ENCODE assay signal across 8 cellular contexts in genomic region chr9:33139421-33140228, GRCh38. TPM values are rescaled to one million over a fixed set of nuclear protein-coding genes. Genes with fewer than 3 reads are reported as not detected.
DNase-seq lines count a peak whose midpoint lies in the region; ATAC-seq and TF ChIP-seq lines count a peak whose summit lies in the region.

No MANE protein-coding gene starts in this region.

- H3K36me3 ChIP-seq in ovary = no peaks in the 10 kb centered on the region

- TF ChIP-seq POLR2A in ovary (IDR thresholded peaks at IDR 0.05) = peak; percentile 6

- no peak overlapping the region for H3K4me3 ChIP-seq in ovary

- WGBS in ovary, 3 donors = 10 to 14% (median 11%) methylated on average over 18 of the region's 18 CpGs

- no peaks in the 10 kb centered on the region for H3K9me3 ChIP-seq in ovary

- no peak for ATAC-seq in HG03520 (IDR thresholded peaks at IDR 0.05; ENCODE audit: unreplicated experiment)

- intact Hi-C loops in ovary (cut with DNase I) = no loop called here

- no peaks in the 10 kb centered on the region for H3K27me3 ChIP-seq in ovary

- DNase-seq in ELF-1 (ENCODE audit: low read depth, low spot score) (peak; percentile 78), fibroblast of the conjunctiva (ENCODE audit: low read depth) (peak; percentile 94), ovary (peak; percentile 87 to 92 (median 90)), inferior parietal cortex (ENCODE audit: extremely low spot score) (no peak), NCI-H1105 treated with DMSO at 0.1 percent for 48 hours (lab: John Stamatoyannopoulos, UW) (no peak), NAMALWA (ENCODE audit: low spot score) (no peak)

- H3K27ac ChIP-seq in ovary = peak overlapping the region; percentile 16 to 84

- no peak for TF ChIP-seq CTCF in ovary (IDR thresholded peaks at IDR 0.05)

- peaks cover 47% of the 10 kb centered on the region for H3K4me1 ChIP-seq in ovary (ENCODE audit: insufficient read depth)

- TF ChIP-seq EP300 in ovary (IDR thresholded peaks at IDR 0.05) = no peak

TF ChIP-seq in PFSK-1, 5 proteins besides CTCF, POLR2A, EP300 and RAD21:
- TF ChIP-seq FOXP2 (optimal IDR thresholded peaks at IDR 0.05; ENCODE audit: borderline replicate concordance, extremely low read depth, extremely low read length, insufficient read depth) = peak; percentile 81
- TF ChIP-seq POLR2AphosphoS5 (IDR thresholded peaks at IDR 0.05; ENCODE audit: low read depth, low read length) = no peak

RNA-seq across cellular contexts. Expression of gene B4GALT1, which starts 27.5 kb away (rescaled TPM):
- polyA plus RNA-seq in PFSK-1 (2012; ENCODE audit: insufficient read length, low read depth) = 47.9 TPM
- total RNA-seq in ovary = 100 to 1,000 TPM in 3 of 7 donors, 10 to 100 TPM in 4; 77.9 to 226 (median 88.3) TPM
- 100 to 1,000 TPM in 1 of 2 donors, 10 to 100 TPM in 1; 35.8 to 120 TPM for polyA plus RNA-seq in ovary

Comparison
In these comparisons a context has a peak if more than half of its experiments do, and no peak if none do; other contexts are left out.
1. DNase-seq: peak in ELF-1 (single experiment), fibroblast of the conjunctiva (single experiment) and ovary (5 of 5); none in inferior parietal cortex (single experiment), NCI-H1105 treated with DMSO at 0.1 percent for 48 hours (single experiment) and NAMALWA (single experiment).